In genomic region chrX:67787196-67787595, GRCh38 we compare ENCODE assay signal across 20 cellular contexts.
DNase-seq lines count a peak whose midpoint lies in the region; TF ChIP-seq lines count a peak whose summit lies in the region.
"Had no signal": no experiment of that assay in that cellular context is flagged by ENCODE, and none has a peak within 500 bp of the region (broad histone marks: within the 10 kb centered on the region; RNA-seq: fewer than 3 reads in every experiment).

No MANE protein-coding gene starts in this region.

- no peak overlapping the region for H3K4me3 Mint-ChIP-seq in T-helper 2 cell treated with Interferon-gamma antibody and Interleukin-4, amounts not matched to agents 5 μg/mL and 100 μg/mL, for 36 hours
- H3K4me3 Mint-ChIP-seq: CD4-positive, alpha-beta T cell had no signal

- H3K9me3 Mint-ChIP-seq in T-helper 2 cell treated with Interferon-gamma antibody and Interleukin-4, amounts not matched to agents 5 μg/mL and 100 μg/mL, for 36 hours, result no peaks in the 10 kb centered on the region
- H3K9me3 Mint-ChIP-seq: CD4-positive, alpha-beta T cell had no signal

- DNase-seq in EL (peak; percentile 13), OCI-M1 (lab: John Stamatoyannopoulos, UW) (peak; percentile 1), fibroblast of mammary gland (ENCODE audit: low read depth) (peak; percentile 65), GOT3 (lab: John Stamatoyannopoulos, UW) (no peak), H4 (ENCODE audit: low spot score) (no peak), iPS-NIHi7 (ENCODE audit: extremely low spot score) (no peak)
- no peak for DNase-seq in T-helper 2 cell treated with Interferon-gamma antibody and Interleukin-4, amounts not matched to agents 5 μg/mL and 100 μg/mL, for 36 hours (ENCODE audit: low spot score)
- DNase-seq: ACHN; BE2C; CD4-positive, alpha-beta T cell; DMS153; H7; IMR-90; NCI-H1048; NCI-H1436 treated with DMSO at 0.1 percent for 48 hours; NCI-H2029; NK-92 treated with Interleukin-12 subunit alpha and Interleukin-12 subunit beta, amount 100 ng/mL, for 24 hours; Right ventricle myocardium superior; SK-N-SH; T-helper 1 cell had no signal

- no peaks in the 10 kb centered on the region for H3K36me3 Mint-ChIP-seq in T-helper 2 cell treated with Interferon-gamma antibody and Interleukin-4, amounts not matched to agents 5 μg/mL and 100 μg/mL, for 36 hours (ENCODE audit: low read depth)

- no peak overlapping the region for H3K4me3 ChIP-seq in fibroblast of mammary gland (ENCODE audit: control insufficient read depth, low read depth, low read length)

- H3K27ac Mint-ChIP-seq in T-helper 2 cell treated with Interferon-gamma antibody and Interleukin-4, amounts not matched to agents 5 μg/mL and 100 μg/mL, for 36 hours, result no peak overlapping the region
- H3K27ac Mint-ChIP-seq: CD4-positive, alpha-beta T cell had no signal

- no peak for TF ChIP-seq CTCF in fibroblast of mammary gland (conservative IDR thresholded peaks at IDR 0.05; ENCODE audit: control insufficient read depth, insufficient read depth, low read depth, low read length)

- H3K4me1 Mint-ChIP-seq in T-helper 2 cell treated with Interferon-gamma antibody and Interleukin-4, amounts not matched to agents 5 μg/mL and 100 μg/mL, for 36 hours (ENCODE audit: low read depth), result no peaks in the 10 kb centered on the region

- H3K27me3 Mint-ChIP-seq in T-helper 2 cell treated with Interferon-gamma antibody and Interleukin-4, amounts not matched to agents 5 μg/mL and 100 μg/mL, for 36 hours (ENCODE audit: low read depth), result no peaks in the 10 kb centered on the region
- H3K27me3 Mint-ChIP-seq: CD4-positive, alpha-beta T cell had no signal

Comparison
In these comparisons a context has a peak if more than half of its experiments do, and no peak if none do; other contexts are left out.
1. DNase-seq: peak in EL (single experiment), OCI-M1 (single experiment) and fibroblast of mammary gland (single experiment); none in GOT3 (single experiment), H4 (single experiment), iPS-NIHi7 (single experiment) and T-helper 2 cell treated with Interferon-gamma antibody and Interleukin-4, amounts not matched to agents 5 μg/mL and 100 μg/mL, for 36 hours (single experiment).